Comparison of ENCODE assay signal across 1 cellular context in genomic region chr3:50262778-50263177, GRCh38.
TF ChIP-seq lines count a peak whose summit lies in the region.

No MANE protein-coding gene starts in this region.

TF ChIP-seq in H1, 55 proteins besides CTCF, POLR2A, EP300 and RAD21:
- TF ChIP-seq CBX8 (IDR thresholded peaks at IDR 0.05; ENCODE audit: borderline replicate concordance, low read depth, low read length) (no peak), MAFK (IDR thresholded peaks at IDR 0.05; ENCODE audit: low read depth, low read length) (no peak), TAF7 (optimal IDR thresholded peaks at IDR 0.05; ENCODE audit: borderline replicate concordance, low read depth, low read length) (no peak), CHD1 (IDR thresholded peaks at IDR 0.05; ENCODE audit: low read depth, low read length) (no peak), KDM4A (IDR thresholded peaks at IDR 0.05; ENCODE audit: low read depth, low read length, severe bottlenecking) (no peak), HDAC2 (IDR thresholded peaks at IDR 0.05; ENCODE audit: borderline replicate concordance in 1 of 2, low read depth in 2 of 2, low read length in 2 of 2) (no peak), ASH2L (IDR thresholded peaks at IDR 0.05; ENCODE audit: low read length) (no peak), NANOG (IDR thresholded peaks at IDR 0.05; ENCODE audit: insufficient read depth, low read depth, low read length, poor library complexity, severe bottlenecking) (no peak), FOSL1 (IDR thresholded peaks at IDR 0.05; ENCODE audit: insufficient read depth, low read depth, low read length) (no peak), SP4 (IDR thresholded peaks at IDR 0.05; ENCODE audit: low read length) (no peak), JUND (IDR thresholded peaks at IDR 0.05; ENCODE audit: low read length) (no peak), SUZ12 (IDR thresholded peaks at IDR 0.05; ENCODE audit: low read length) (no peak), BRCA1 (IDR thresholded peaks at IDR 0.05; ENCODE audit: low read depth, low read length) (no peak), ZNF274 (IDR thresholded peaks at IDR 0.05; ENCODE audit: borderline replicate concordance, extremely low read depth, low read length) (no peak), SRF (IDR thresholded peaks at IDR 0.05; ENCODE audit: low read depth, low read length) (no peak), USF2 (IDR thresholded peaks at IDR 0.05; ENCODE audit: low read length) (no peak), CTBP2 (IDR thresholded peaks at IDR 0.05; ENCODE audit: borderline replicate concordance, insufficient read depth, insufficient read length, low read length) (no peak), EZH2 (IDR thresholded peaks at IDR 0.05; ENCODE audit: low read depth, low read length, severe bottlenecking) (no peak), POLR2AphosphoS5 (IDR thresholded peaks at IDR 0.05; ENCODE audit: low read depth, low read length) (no peak), NRF1 (IDR thresholded peaks at IDR 0.05; ENCODE audit: low read depth, low read length) (no peak)
TF ChIP-seq in H1: peak in this region for 0.
